Comparison of ENCODE assay signal across 2 cellular contexts in genomic region chr18:58802959-58803358, GRCh38.
TF ChIP-seq lines count a peak whose summit lies in the region.

No MANE protein-coding gene starts in this region.

TF ChIP-seq in GM12891, 5 proteins besides CTCF, POLR2A, EP300 and RAD21:
- no peak for TF ChIP-seq PAX5 (IDR thresholded peaks at IDR 0.05; ENCODE audit: insufficient read depth, low read length, severe bottlenecking)
- TF ChIP-seq TAF1 (IDR thresholded peaks at IDR 0.05; ENCODE audit: low read depth, low read length): no peak
TF ChIP-seq in GM12891: peak in this region for 0.

TF ChIP-seq in H1, 55 proteins besides CTCF, POLR2A, EP300 and RAD21:
- TF ChIP-seq GABPA (IDR thresholded peaks at IDR 0.05; ENCODE audit: borderline replicate concordance, insufficient read depth, low read length) (no peak), TAF7 (optimal IDR thresholded peaks at IDR 0.05; ENCODE audit: borderline replicate concordance, low read depth, low read length) (no peak), CHD2 (IDR thresholded peaks at IDR 0.05; ENCODE audit: low read length) (no peak), NANOG (IDR thresholded peaks at IDR 0.05; ENCODE audit: insufficient read depth, low read depth, low read length, poor library complexity, severe bottlenecking) (no peak), KDM4A (IDR thresholded peaks at IDR 0.05; ENCODE audit: low read depth, low read length, severe bottlenecking) (no peak), RFX5 (IDR thresholded peaks at IDR 0.05; ENCODE audit: borderline replicate concordance, low read depth, low read length) (no peak), RBBP5 (IDR thresholded peaks at IDR 0.05; ENCODE audit: borderline replicate concordance, low read depth, low read length) (no peak), CEBPB (IDR thresholded peaks at IDR 0.05; ENCODE audit: low read depth, low read length) (no peak), SUZ12 (IDR thresholded peaks at IDR 0.05; ENCODE audit: low read length) (no peak), ATF3 (IDR thresholded peaks at IDR 0.05; ENCODE audit: insufficient read depth, low read depth, low read length) (no peak), USF2 (IDR thresholded peaks at IDR 0.05; ENCODE audit: low read length) (no peak), HDAC2 (IDR thresholded peaks at IDR 0.05; ENCODE audit: borderline replicate concordance in 1 of 2, low read depth in 2 of 2, low read length in 2 of 2) (no peak), TEAD4 (IDR thresholded peaks at IDR 0.05; ENCODE audit: low read depth, low read length) (no peak), JUND (IDR thresholded peaks at IDR 0.05; ENCODE audit: low read length) (no peak)
TF ChIP-seq in H1: peak in this region for 0.
